ENCODE assay signal across 19 cellular contexts in genomic region chr20:19621072-19621471, GRCh38.
DNase-seq lines count a peak whose midpoint lies in the region; ATAC-seq, FAIRE-seq and TF ChIP-seq lines count a peak whose summit lies in the region.
"Had no signal": no experiment of that assay in that cellular context is flagged by ENCODE, and none has a peak within 500 bp of the region (broad histone marks: within the 10 kb centered on the region; RNA-seq: fewer than 3 reads in every experiment).

No MANE protein-coding gene starts in this region.

- H3K36me3 ChIP-seq in bronchial epithelial cell (ENCODE audit: control insufficient read depth, insufficient read depth, low read length): no peaks in the 10 kb centered on the region
- no peaks in the 10 kb centered on the region for H3K36me3 ChIP-seq in Peyer's patch

- peaks cover 1% of the 10 kb centered on the region for H3K4me1 Mint-ChIP-seq in activated naive CD8-positive, alpha-beta T cell treated with anti-CD3 and anti-CD28 coated beads, Interleukin-2, amount 50 U/mL, for 24 hours
- H3K4me1 Mint-ChIP-seq in activated naive CD8-positive, alpha-beta T cell treated with anti-CD3 and anti-CD28 coated beads for 36 hours: no peaks in the 10 kb centered on the region
- H3K4me1 Mint-ChIP-seq in stimulated activated naive B cell treated with anti-CD40 and anti-IgM and Interleukin-4, amounts not matched to agents 10 μg/mL and 1 μg/mL and 100 μg/mL, for 72 hours: peaks cover 6 to 10% of the 10 kb centered on the region in 2 donors
- peaks cover 7% of the 10 kb centered on the region for H3K4me1 Mint-ChIP-seq in HFFc6 (ENCODE audit: low read depth)

- no peak overlapping the region for H3K27ac Mint-ChIP-seq in activated naive CD8-positive, alpha-beta T cell treated with anti-CD3 and anti-CD28 coated beads, Interleukin-2, amount 50 U/mL, for 24 hours
- no peak overlapping the region for H3K27ac Mint-ChIP-seq in activated naive CD8-positive, alpha-beta T cell treated with anti-CD3 and anti-CD28 coated beads for 36 hours
- no peak overlapping the region for H3K27ac Mint-ChIP-seq in stimulated activated naive B cell treated with anti-CD40 and anti-IgM and Interleukin-4, amounts not matched to agents 10 μg/mL and 1 μg/mL and 100 μg/mL, for 72 hours
- no peak overlapping the region for H3K27ac Mint-ChIP-seq in HFFc6

- H3K4me3 Mint-ChIP-seq in activated naive CD8-positive, alpha-beta T cell treated with anti-CD3 and anti-CD28 coated beads, Interleukin-2, amount 50 U/mL, for 24 hours: no peak overlapping the region
- H3K4me3 Mint-ChIP-seq in activated naive CD8-positive, alpha-beta T cell treated with anti-CD3 and anti-CD28 coated beads for 36 hours: no peak overlapping the region
- no peak overlapping the region for H3K4me3 Mint-ChIP-seq in stimulated activated naive B cell treated with anti-CD40 and anti-IgM and Interleukin-4, amounts not matched to agents 10 μg/mL and 1 μg/mL and 100 μg/mL, for 72 hours
- no peak overlapping the region for H3K4me3 Mint-ChIP-seq in HFFc6

- peak; percentile 54 for ATAC-seq in activated naive CD8-positive, alpha-beta T cell treated with anti-CD3 and anti-CD28 coated beads, Interleukin-2, amount 50 U/mL, for 24 hours
- peak; percentile 79 to 93 for ATAC-seq in stimulated activated naive B cell treated with anti-CD40 and anti-IgM and Interleukin-4, amounts not matched to agents 10 μg/mL and 1 μg/mL and 100 μg/mL, for 72 hours (replicated peaks)
- ATAC-seq: activated CD4-positive, CD25-positive, alpha-beta regulatory T cell treated with anti-CD3 and anti-CD28 coated beads, Interleukin-2, amount 50 U/mL, for 24 hours; left ventricle myocardium superior had no signal

- H3K9me3 Mint-ChIP-seq in activated naive CD8-positive, alpha-beta T cell treated with anti-CD3 and anti-CD28 coated beads, Interleukin-2, amount 50 U/mL, for 24 hours: peaks cover 7% of the 10 kb centered on the region
- H3K9me3 Mint-ChIP-seq in activated naive CD8-positive, alpha-beta T cell treated with anti-CD3 and anti-CD28 coated beads for 36 hours: peaks cover 3% of the 10 kb centered on the region
- H3K9me3 Mint-ChIP-seq in stimulated activated naive B cell treated with anti-CD40 and anti-IgM and Interleukin-4, amounts not matched to agents 10 μg/mL and 1 μg/mL and 100 μg/mL, for 72 hours: peaks cover 0 to 5% of the 10 kb centered on the region in 2 donors
- H3K9me3 Mint-ChIP-seq in HFFc6: no peaks in the 10 kb centered on the region

- TF ChIP-seq POLR2A in Peyer's patch (IDR thresholded peaks at IDR 0.05): no peak

- TF ChIP-seq CTCF in bronchial epithelial cell (IDR thresholded peaks at IDR 0.05; ENCODE audit: insufficient read depth, low read length, severe bottlenecking) (no peak), HFFc6 (IDR thresholded peaks at IDR 0.05) (no peak), Peyer's patch (IDR thresholded peaks at IDR 0.05) (no peak)

- H3K27ac ChIP-seq in Peyer's patch: no peak overlapping the region
- H3K27ac ChIP-seq: HL-60 had no signal

- H3K27me3 ChIP-seq in bronchial epithelial cell (ENCODE audit: control insufficient read depth, insufficient read depth, low read length) (no peaks in the 10 kb centered on the region), Peyer's patch (no peaks in the 10 kb centered on the region)

- no peaks in the 10 kb centered on the region for H3K9me3 ChIP-seq in Peyer's patch

- H3K4me3 ChIP-seq in bronchial epithelial cell (ENCODE audit: low read depth, low read length) (no peak overlapping the region), Peyer's patch (no peak overlapping the region)

- no peak for FAIRE-seq in bronchial epithelial cell (lab: Jason Lieb, UNC)
- FAIRE-seq: GM19239 had no signal

- no peaks in the 10 kb centered on the region for H3K4me1 ChIP-seq in Peyer's patch

- H3K36me3 Mint-ChIP-seq in activated naive CD8-positive, alpha-beta T cell treated with anti-CD3 and anti-CD28 coated beads, Interleukin-2, amount 50 U/mL, for 24 hours (ENCODE audit: low read depth): no peaks in the 10 kb centered on the region
- no peaks in the 10 kb centered on the region for H3K36me3 Mint-ChIP-seq in activated naive CD8-positive, alpha-beta T cell treated with anti-CD3 and anti-CD28 coated beads for 36 hours
- H3K36me3 Mint-ChIP-seq in stimulated activated naive B cell treated with anti-CD40 and anti-IgM and Interleukin-4, amounts not matched to agents 10 μg/mL and 1 μg/mL and 100 μg/mL, for 72 hours: peaks cover 0 to 2% of the 10 kb centered on the region in 2 donors
- no peaks in the 10 kb centered on the region for H3K36me3 Mint-ChIP-seq in HFFc6 (ENCODE audit: low read depth)

- no peak for DNase-seq in activated naive CD8-positive, alpha-beta T cell treated with anti-CD3 and anti-CD28 coated beads, Interleukin-2, amount 50 U/mL, for 24 hours
- no peak for DNase-seq in activated naive CD8-positive, alpha-beta T cell treated with anti-CD3 and anti-CD28 coated beads for 36 hours
- DNase-seq in M059J (ENCODE audit: low read depth): peak; percentile 72
- peak; percentile 38 for DNase-seq in bronchial epithelial cell (ENCODE audit: low read depth)
- no peak for DNase-seq in stimulated activated naive B cell treated with anti-CD40 and anti-IgM and Interleukin-4, amounts not matched to agents 10 μg/mL and 1 μg/mL and 100 μg/mL, for 72 hours
- no peak for DNase-seq in HFFc6
- DNase-seq in Peyer's patch: no peak
- no peak for DNase-seq in NCI-H526 treated with DMSO at 0.1 percent for 48 hours (lab: John Stamatoyannopoulos, UW)
- DNase-seq: activated CD8-positive, alpha-beta memory T cell treated with anti-CD3 and anti-CD28 coated beads, Interleukin-2, amount 50 U/mL, for 4 hours; activated naive CD4-positive, alpha-beta T cell treated with anti-CD3 and anti-CD28 coated beads, Interleukin-2, amount 50 U/mL, for 16 hours; Calu3; left ventricle myocardium superior; NCI-H2029 treated with DMSO at 0.1 percent for 48 hours; posterior cingulate gyrus; stimulated activated naive CD4-positive, alpha-beta T cell treated with Interleukin-2 at 50 U/mL for 16 hours; T-helper 1 cell had no signal

- peaks cover 12% of the 10 kb centered on the region for H3K27me3 Mint-ChIP-seq in activated naive CD8-positive, alpha-beta T cell treated with anti-CD3 and anti-CD28 coated beads, Interleukin-2, amount 50 U/mL, for 24 hours
- peaks cover 12% of the 10 kb centered on the region for H3K27me3 Mint-ChIP-seq in activated naive CD8-positive, alpha-beta T cell treated with anti-CD3 and anti-CD28 coated beads for 36 hours
- peaks cover 20 to 30% of the 10 kb centered on the region in 2 donors for H3K27me3 Mint-ChIP-seq in stimulated activated naive B cell treated with anti-CD40 and anti-IgM and Interleukin-4, amounts not matched to agents 10 μg/mL and 1 μg/mL and 100 μg/mL, for 72 hours
- H3K27me3 Mint-ChIP-seq in HFFc6 (ENCODE audit: insufficient read depth): peaks cover 7% of the 10 kb centered on the region

Comparison
In these comparisons a context has a peak if more than half of its experiments do, and no peak if none do; other contexts are left out.
1. DNase-seq: peak in M059J (single experiment) and bronchial epithelial cell (single experiment); none in activated naive CD8-positive, alpha-beta T cell treated with anti-CD3 and anti-CD28 coated beads, Interleukin-2, amount 50 U/mL, for 24 hours (single experiment), activated naive CD8-positive, alpha-beta T cell treated with anti-CD3 and anti-CD28 coated beads for 36 hours (single experiment), stimulated activated naive B cell treated with anti-CD40 and anti-IgM and Interleukin-4, amounts not matched to agents 10 μg/mL and 1 μg/mL and 100 μg/mL, for 72 hours (single experiment), HFFc6 (single experiment), Peyer's patch (0 of 3) and NCI-H526 treated with DMSO at 0.1 percent for 48 hours (single experiment).